1 cellular context compared by ENCODE assay signal in genomic region chr18:49412673-49413072, GRCh38.
TF ChIP-seq lines count a peak whose summit lies in the region.

No MANE protein-coding gene starts in this region.

TF ChIP-seq in GM12891, 5 proteins besides CTCF, POLR2A, EP300 and RAD21 (continued from another document):
- TF ChIP-seq POU2F2 (IDR thresholded peaks at IDR 0.05; ENCODE audit: low read depth, low read length) (no peak), POLR2AphosphoS5 (IDR thresholded peaks at IDR 0.05; ENCODE audit: low read depth, low read length) (no peak)
